ENCODE assay signal across 18 cellular contexts in the genomic region with DNA sequence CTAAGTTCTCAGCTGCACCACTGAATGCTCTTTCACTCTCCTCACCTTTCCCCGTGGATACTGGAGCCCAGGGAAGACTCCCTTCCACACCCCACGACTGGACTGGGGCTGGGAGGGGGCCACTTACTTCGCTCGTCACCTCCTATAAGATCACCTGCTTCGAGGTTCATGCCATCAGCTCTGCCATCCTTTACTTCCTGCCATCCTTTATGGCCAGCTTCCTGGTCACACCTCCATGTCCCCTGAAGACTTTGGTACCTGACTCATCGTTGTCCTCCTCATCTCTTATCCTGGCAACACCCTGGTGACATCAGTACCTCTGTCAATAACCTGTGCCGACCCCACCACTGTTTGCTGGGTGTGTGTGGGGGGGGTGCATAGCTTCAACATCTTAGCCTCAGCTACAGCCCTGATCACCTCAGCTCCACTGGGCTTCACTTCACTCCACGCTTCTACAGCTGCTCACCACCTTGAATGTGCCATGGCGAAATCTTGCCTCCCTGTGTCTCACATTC. TPM values are rescaled to one million over a fixed set of nuclear protein-coding genes. Genes with fewer than 3 reads are reported as not detected.
DNase-seq lines count a peak whose midpoint lies in the region; ATAC-seq and TF ChIP-seq lines count a peak whose summit lies in the region.
"Had no signal": no experiment of that assay in that cellular context is flagged by ENCODE, and none has a peak within 500 bp of the region (broad histone marks: within the 10 kb centered on the region; RNA-seq: fewer than 3 reads in every experiment).

No MANE protein-coding gene starts in this region.

- no peak overlapping the region for H3K4me3 Mint-ChIP-seq in WTC11

- DNase-seq in DMS53 (lab: John Stamatoyannopoulos, UW) (peak; percentile 53), WTC11 (ENCODE audit: low spot score) (no peak), islet precursor cell (peak; percentile 19), Kasumi-1 (lab: John Stamatoyannopoulos, UW) (no peak), NCI-H2227 treated with DMSO at 0.1 percent for 48 hours (lab: John Stamatoyannopoulos, UW) (no peak)
- DNase-seq in stimulated activated CD4-positive, alpha-beta T cell treated with anti-CD3 and anti-CD28 coated beads, Interleukin-15, amount 100 ng/mL, for 24 hours = no peak
- DNase-seq: activated CD4-positive, CD25-positive, alpha-beta regulatory T cell treated with anti-CD3 and anti-CD28 coated beads, Interleukin-2, amount 50 U/mL, for 72 hours; activated gamma-delta T cell; anterior cingulate cortex; COR-L47; cortex of kidney; NCI-H187; NCI-H510A; SJCRH30; stimulated activated naive CD4-positive, alpha-beta T cell treated with Interleukin-2 at 50 U/mL for 16 hours; T1000 had no signal

- H3K27me3 Mint-ChIP-seq in WTC11 (ENCODE audit: low read depth) = no peaks in the 10 kb centered on the region

- H3K27ac ChIP-seq in skin epidermis = peak overlapping the region in 18 of 21 experiments; percentile 20 to 97 (median 60)
- H3K27ac ChIP-seq: SJCRH30 had no signal

- no peaks in the 10 kb centered on the region for H3K9me3 Mint-ChIP-seq in WTC11

- H3K4me3 ChIP-seq in skin epidermis = no peak overlapping the region
- H3K4me3 ChIP-seq: SJCRH30 had no signal

- ATAC-seq in WTC11 (no peak), HG02798 (IDR thresholded peaks at IDR 0.05; ENCODE audit: poor library complexity, unreplicated experiment) (no peak)

- H3K36me3 Mint-ChIP-seq in WTC11 = no peaks in the 10 kb centered on the region

- POLR2A ChIA-PET in WTC11 (lab: Charles Lee) = interaction anchor here (0.6 kb wide), 1 partner anchor 14 kb away, joined by 3 read pairs; no protein-coding TSS in a partner anchor

- H3K27ac Mint-ChIP-seq in WTC11 = 0 out of 2 replicates have a peak overlapping the region, but pooled peaks have one; percentile 10

- TF ChIP-seq CTCF in WTC11 (IDR thresholded peaks at IDR 0.05) = no peak

- CTCF ChIA-PET in WTC11 (lab: Charles Lee) = interaction anchor here (0.7 to 1.5 kb wide), 2 partner anchors 14 to 34 kb away, joined by 3 to 5 read pairs; partner anchors contain the start of gene COMTD1

- H3K4me1 Mint-ChIP-seq in WTC11 = peaks cover 5% of the 10 kb centered on the region

TF ChIP-seq in WTC11, 78 proteins besides CTCF, POLR2A, EP300 and RAD21:
- no peak for TF ChIP-seq MYBL2 (CRISPR knock-in tag; IDR thresholded peaks at IDR 0.05)
- TF ChIP-seq, protein P1, sequence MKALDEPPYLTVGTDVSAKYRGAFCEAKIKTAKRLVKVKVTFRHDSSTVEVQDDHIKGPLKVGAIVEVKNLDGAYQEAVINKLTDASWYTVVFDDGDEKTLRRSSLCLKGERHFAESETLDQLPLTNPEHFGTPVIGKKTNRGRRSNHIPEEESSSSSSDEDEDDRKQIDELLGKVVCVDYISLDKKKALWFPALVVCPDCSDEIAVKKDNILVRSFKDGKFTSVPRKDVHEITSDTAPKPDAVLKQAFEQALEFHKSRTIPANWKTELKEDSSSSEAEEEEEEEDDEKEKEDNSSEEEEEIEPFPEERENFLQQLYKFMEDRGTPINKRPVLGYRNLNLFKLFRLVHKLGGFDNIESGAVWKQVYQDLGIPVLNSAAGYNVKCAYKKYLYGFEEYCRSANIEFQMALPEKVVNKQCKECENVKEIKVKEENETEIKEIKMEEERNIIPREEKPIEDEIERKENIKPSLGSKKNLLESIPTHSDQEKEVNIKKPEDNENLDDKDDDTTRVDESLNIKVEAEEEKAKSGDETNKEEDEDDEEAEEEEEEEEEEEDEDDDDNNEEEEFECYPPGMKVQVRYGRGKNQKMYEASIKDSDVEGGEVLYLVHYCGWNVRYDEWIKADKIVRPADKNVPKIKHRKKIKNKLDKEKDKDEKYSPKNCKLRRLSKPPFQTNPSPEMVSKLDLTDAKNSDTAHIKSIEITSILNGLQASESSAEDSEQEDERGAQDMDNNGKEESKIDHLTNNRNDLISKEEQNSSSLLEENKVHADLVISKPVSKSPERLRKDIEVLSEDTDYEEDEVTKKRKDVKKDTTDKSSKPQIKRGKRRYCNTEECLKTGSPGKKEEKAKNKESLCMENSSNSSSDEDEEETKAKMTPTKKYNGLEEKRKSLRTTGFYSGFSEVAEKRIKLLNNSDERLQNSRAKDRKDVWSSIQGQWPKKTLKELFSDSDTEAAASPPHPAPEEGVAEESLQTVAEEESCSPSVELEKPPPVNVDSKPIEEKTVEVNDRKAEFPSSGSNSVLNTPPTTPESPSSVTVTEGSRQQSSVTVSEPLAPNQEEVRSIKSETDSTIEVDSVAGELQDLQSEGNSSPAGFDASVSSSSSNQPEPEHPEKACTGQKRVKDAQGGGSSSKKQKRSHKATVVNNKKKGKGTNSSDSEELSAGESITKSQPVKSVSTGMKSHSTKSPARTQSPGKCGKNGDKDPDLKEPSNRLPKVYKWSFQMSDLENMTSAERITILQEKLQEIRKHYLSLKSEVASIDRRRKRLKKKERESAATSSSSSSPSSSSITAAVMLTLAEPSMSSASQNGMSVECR (CRISPR knock-in tag; IDR thresholded peaks at IDR 0.05; ENCODE audit: borderline replicate concordance) = no peak
- TF ChIP-seq ZNF263 (CRISPR knock-in tag; IDR thresholded peaks at IDR 0.05; ENCODE audit: low read depth) = no peak
- TF ChIP-seq FOXP1 (CRISPR knock-in tag; IDR thresholded peaks at IDR 0.05; ENCODE audit: borderline replicate concordance) = no peak
- TF ChIP-seq RORB (CRISPR knock-in tag; IDR thresholded peaks at IDR 0.05) = no peak
- TF ChIP-seq MXD4 (CRISPR knock-in tag; IDR thresholded peaks at IDR 0.05; ENCODE audit: borderline replicate concordance) = no peak
- TF ChIP-seq ZNF317 (CRISPR knock-in tag; IDR thresholded peaks at IDR 0.05; ENCODE audit: borderline replicate concordance, low read depth) = no peak
- no peak for TF ChIP-seq ZNF121 (CRISPR knock-in tag; IDR thresholded peaks at IDR 0.05)
- TF ChIP-seq ZNF423 (CRISPR knock-in tag; IDR thresholded peaks at IDR 0.05) = no peak
- no peak for TF ChIP-seq IRF2 (CRISPR knock-in tag; IDR thresholded peaks at IDR 0.05; ENCODE audit: borderline replicate concordance, low read depth)
- TF ChIP-seq GRHL2 (CRISPR knock-in tag; IDR thresholded peaks at IDR 0.05; ENCODE audit: insufficient replicate concordance, severe bottlenecking) = no peak

RNA-seq across cellular contexts. Expression of gene VDAC2, which starts 8.7 kb away (rescaled TPM):
- total RNA-seq in WTC11 (2021) = 283 to 284 TPM (median 283 TPM) in 3 replicates

RNA-seq across cellular contexts. Expression of gene COMTD1, which starts 33.9 kb away (rescaled TPM):
- total RNA-seq in WTC11 (2021) = 46.3 to 49.5 TPM (median 47.8 TPM) in 3 replicates

Comparison
In these comparisons a context has a peak if more than half of its experiments do, and no peak if none do; other contexts are left out.
1. DNase-seq: peak in DMS53 (single experiment) and islet precursor cell (single experiment); none in WTC11 (single experiment), Kasumi-1 (0 of 2), NCI-H2227 treated with DMSO at 0.1 percent for 48 hours (single experiment) and stimulated activated CD4-positive, alpha-beta T cell treated with anti-CD3 and anti-CD28 coated beads, Interleukin-15, amount 100 ng/mL, for 24 hours (single experiment).